Comparison of ENCODE assay signal across 11 cellular contexts in genomic region chr14:93938766-93939303, GRCh38. TPM values are rescaled to one million over a fixed set of nuclear protein-coding genes. Genes with fewer than 3 reads are reported as not detected.
DNase-seq lines count a peak whose midpoint lies in the region; ATAC-seq and TF ChIP-seq lines count a peak whose summit lies in the region.
"Had no signal": no experiment of that assay in that cellular context is flagged by ENCODE, and none has a peak within 500 bp of the region (broad histone marks: within the 10 kb centered on the region; RNA-seq: fewer than 3 reads in every experiment).

No MANE protein-coding gene starts in this region.

- TF ChIP-seq EP300 in suprapubic skin (IDR thresholded peaks at IDR 0.05), result no peak

- peak overlapping the region; percentile 57 for H3K4me3 Mint-ChIP-seq in activated naive CD4-positive, alpha-beta T cell treated with anti-CD3 and anti-CD28 coated beads for 36 hours
- H3K4me3 Mint-ChIP-seq in activated naive CD8-positive, alpha-beta T cell treated with anti-CD3 and anti-CD28 coated beads, Interleukin-2, amount 10 ng/mL, durations not matched to agents 7 days and 5 days, result peak overlapping the region; percentile 64

- TF ChIP-seq POLR2A in suprapubic skin (IDR thresholded peaks at IDR 0.05), result no peak

- peaks cover 19% of the 10 kb centered on the region for H3K27me3 Mint-ChIP-seq in activated naive CD4-positive, alpha-beta T cell treated with anti-CD3 and anti-CD28 coated beads for 36 hours (ENCODE audit: low read depth)
- no peaks in the 10 kb centered on the region for H3K27me3 Mint-ChIP-seq in activated naive CD8-positive, alpha-beta T cell treated with anti-CD3 and anti-CD28 coated beads, Interleukin-2, amount 10 ng/mL, durations not matched to agents 7 days and 5 days

- intact Hi-C loops in activated naive CD4-positive, alpha-beta T cell treated with anti-CD3 and anti-CD28 coated beads for 36 hours (cut with micrococcal nuclease), result loop anchor here (1.0 to 2.0 kb wide), 4 partner anchors 31 to 197 kb away; partner anchors contain the start of gene IFI27L2
- intact Hi-C loops in lower lobe of right lung (cut with DNase I), result loop anchor here (5.0 kb wide), 1 partner anchor 63 kb away; no protein-coding TSS in a partner anchor

- 44% methylated on average over 17 of the region's 45 CpGs for WGBS in suprapubic skin

- H3K4me1 Mint-ChIP-seq in activated naive CD4-positive, alpha-beta T cell treated with anti-CD3 and anti-CD28 coated beads for 36 hours (ENCODE audit: low read depth), result peaks cover 7% of the 10 kb centered on the region
- H3K4me1 Mint-ChIP-seq in activated naive CD8-positive, alpha-beta T cell treated with anti-CD3 and anti-CD28 coated beads, Interleukin-2, amount 10 ng/mL, durations not matched to agents 7 days and 5 days, result peaks cover 8% of the 10 kb centered on the region

- no peak overlapping the region for H3K27ac Mint-ChIP-seq in activated naive CD4-positive, alpha-beta T cell treated with anti-CD3 and anti-CD28 coated beads for 36 hours
- no peak overlapping the region for H3K27ac Mint-ChIP-seq in activated naive CD8-positive, alpha-beta T cell treated with anti-CD3 and anti-CD28 coated beads, Interleukin-2, amount 10 ng/mL, durations not matched to agents 7 days and 5 days

- no peaks in the 10 kb centered on the region for H3K36me3 Mint-ChIP-seq in activated naive CD4-positive, alpha-beta T cell treated with anti-CD3 and anti-CD28 coated beads for 36 hours (ENCODE audit: low read depth)
- H3K36me3 Mint-ChIP-seq in activated naive CD8-positive, alpha-beta T cell treated with anti-CD3 and anti-CD28 coated beads, Interleukin-2, amount 10 ng/mL, durations not matched to agents 7 days and 5 days, result peaks cover 10% of the 10 kb centered on the region

- no peak overlapping the region for H3K27ac ChIP-seq in lower lobe of right lung
- H3K27ac ChIP-seq in suprapubic skin, result no peak overlapping the region
- H3K27ac ChIP-seq: C4-2B had no signal

- peaks cover 9% of the 10 kb centered on the region for H3K4me1 ChIP-seq in lower lobe of right lung
- H3K4me1 ChIP-seq in suprapubic skin, result peaks cover 26% of the 10 kb centered on the region

- H3K9me3 Mint-ChIP-seq in activated naive CD4-positive, alpha-beta T cell treated with anti-CD3 and anti-CD28 coated beads for 36 hours, result no peaks in the 10 kb centered on the region
- H3K9me3 Mint-ChIP-seq in activated naive CD8-positive, alpha-beta T cell treated with anti-CD3 and anti-CD28 coated beads, Interleukin-2, amount 10 ng/mL, durations not matched to agents 7 days and 5 days, result no peaks in the 10 kb centered on the region

- H3K27me3 ChIP-seq in lower lobe of right lung (ENCODE audit: low read depth) (peaks cover 32% of the 10 kb centered on the region), suprapubic skin (peaks cover 30% of the 10 kb centered on the region)

- CTCF ChIA-PET in activated naive CD4-positive, alpha-beta T cell treated with anti-CD3 and anti-CD28 coated beads for 36 hours (lab: Charles Lee), result interaction anchor here (0.6 to 12.8 kb wide), 20 partner anchors 12 to 285 kb away, joined by 3 to 384 read pairs (median 8); partner anchors contain the start of genes ASB2 and CCDC197

- H3K9me3 ChIP-seq in lower lobe of right lung (no peaks in the 10 kb centered on the region), suprapubic skin (no peaks in the 10 kb centered on the region)

- TF ChIP-seq CTCF in lower lobe of right lung (IDR thresholded peaks at IDR 0.05), result no peak
- no peak for TF ChIP-seq CTCF in suprapubic skin (IDR thresholded peaks at IDR 0.05)

- H3K36me3 ChIP-seq in lower lobe of right lung (no peaks in the 10 kb centered on the region), suprapubic skin (no peaks in the 10 kb centered on the region)

- H3K4me3 ChIP-seq in lower lobe of right lung (peak overlapping the region; percentile 47), suprapubic skin (peak overlapping the region; percentile 31)
- H3K4me3 ChIP-seq: GM12878 had no signal

- ATAC-seq in activated naive CD8-positive, alpha-beta T cell treated with anti-CD3 and anti-CD28 coated beads, Interleukin-2, amount 10 ng/mL, durations not matched to agents 7 days and 5 days (ENCODE audit: low read depth), result no peak
- ATAC-seq in lower lobe of right lung (no peak), GM19351 (IDR thresholded peaks at IDR 0.05; ENCODE audit: unreplicated experiment) (no peak)

- POLR2A ChIA-PET in activated naive CD8-positive, alpha-beta T cell treated with anti-CD3 and anti-CD28 coated beads, Interleukin-2, amount 10 ng/mL, durations not matched to agents 7 days and 5 days (lab: Charles Lee), result interaction anchor here (1.6 to 3.1 kb wide), 7 partner anchors 25 to 118 kb away, joined by 6 to 54 read pairs (median 12); partner anchors contain the start of genes ASB2 and OTUB2

- no peak for DNase-seq in activated naive CD4-positive, alpha-beta T cell treated with anti-CD3 and anti-CD28 coated beads for 36 hours
- no peak for DNase-seq in activated naive CD4-positive, alpha-beta T cell (lab: John Stamatoyannopoulos, UW)
- no peak for DNase-seq in activated naive CD8-positive, alpha-beta T cell treated with anti-CD3 and anti-CD28 coated beads, Interleukin-2, amount 10 ng/mL, durations not matched to agents 7 days and 5 days
- DNase-seq in lower lobe of right lung, result no peak
- DNase-seq in suprapubic skin (ENCODE audit: low spot score in 2 of 2), result no peak
- no peak for DNase-seq in DMS79 treated with DMSO at 0.1 percent for 48 hours (lab: John Stamatoyannopoulos, UW)
- no peak for DNase-seq in iPS-NIHi11 (ENCODE audit: low spot score)

RNA-seq across cellular contexts. Expression of gene FAM181A, which starts 11.7 kb away (rescaled TPM):
- total RNA-seq in activated naive CD4-positive, alpha-beta T cell treated with anti-CD3 and anti-CD28 coated beads for 36 hours, result not detected
- not detected for total RNA-seq in activated naive CD8-positive, alpha-beta T cell treated with anti-CD3 and anti-CD28 coated beads, Interleukin-2, amount 10 ng/mL, durations not matched to agents 7 days and 5 days
- total RNA-seq in lower lobe of right lung, result 6.4 TPM
- not detected for total RNA-seq in suprapubic skin
- total RNA-seq: GM12878, subcutaneous adipose tissue had no signal

RNA-seq across cellular contexts. Expression of gene ASB2, which starts 37.5 kb away (rescaled TPM):
- total RNA-seq in activated naive CD4-positive, alpha-beta T cell treated with anti-CD3 and anti-CD28 coated beads for 36 hours, result 1 to 10 TPM; 2.4 to 2.5 TPM
- total RNA-seq in activated naive CD8-positive, alpha-beta T cell treated with anti-CD3 and anti-CD28 coated beads, Interleukin-2, amount 10 ng/mL, durations not matched to agents 7 days and 5 days, result 10 to 100 TPM; 21.3 to 24.0 TPM
- total RNA-seq in lower lobe of right lung, result 2.4 TPM
- 1 to 10 TPM in 2 of 4 donors, under 1 TPM in 2; 0.79 to 2.5 (median 0.95) TPM for total RNA-seq in suprapubic skin

RNA-seq across cellular contexts. Expression of gene CCDC197, which starts 58.3 kb away (rescaled TPM):
- not detected for total RNA-seq in activated naive CD4-positive, alpha-beta T cell treated with anti-CD3 and anti-CD28 coated beads for 36 hours
- under 1 TPM in 1 of 2 experiments, not detected in 1; 0.25 TPM for total RNA-seq in activated naive CD8-positive, alpha-beta T cell treated with anti-CD3 and anti-CD28 coated beads, Interleukin-2, amount 10 ng/mL, durations not matched to agents 7 days and 5 days
- not detected for total RNA-seq in lower lobe of right lung
- total RNA-seq in suprapubic skin, result not detected
- total RNA-seq: GM12878, subcutaneous adipose tissue had no signal
